Comparison of ENCODE assay signal across 20 cellular contexts in the genomic region with DNA sequence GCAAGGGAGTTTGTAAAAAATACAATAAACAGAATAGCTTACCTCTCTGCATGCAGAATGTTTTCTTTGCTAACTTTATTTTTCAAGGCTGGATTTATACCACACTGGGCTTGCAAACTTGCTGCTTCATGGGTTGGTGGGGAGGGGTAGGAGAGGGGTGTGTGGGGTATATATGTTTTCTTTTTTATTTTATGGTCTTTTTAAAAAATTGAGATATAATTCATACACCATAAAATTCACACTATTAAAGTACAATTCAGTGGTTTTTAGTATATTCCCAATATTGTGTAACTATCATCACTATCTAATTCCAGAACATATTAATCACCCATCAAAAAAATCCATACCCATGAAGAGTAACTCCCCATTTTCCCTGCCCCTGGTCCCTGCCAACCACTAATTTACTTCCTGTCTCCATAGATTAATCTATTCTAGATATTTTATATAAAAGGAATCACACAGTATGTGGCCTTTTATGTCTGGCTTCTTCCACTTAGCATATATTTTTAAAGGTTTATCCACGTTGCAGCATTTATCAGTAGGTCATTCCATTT. TPM values are rescaled to one million over a fixed set of nuclear protein-coding genes. Genes with fewer than 3 reads are reported as not detected.
DNase-seq lines count a peak whose midpoint lies in the region; ATAC-seq, FAIRE-seq and TF ChIP-seq lines count a peak whose summit lies in the region.
"Had no signal": no experiment of that assay in that cellular context is flagged by ENCODE, and none has a peak within 500 bp of the region (broad histone marks: within the 10 kb centered on the region; RNA-seq: fewer than 3 reads in every experiment).

No MANE protein-coding gene starts in this region.

- no TSS peak for BruUV-seq in HepG2 (replicated peaks; lab: Mats Ljungman, UMichigan)

- POLR2A ChIA-PET in HepG2 (lab: Yijun Ruan, JAX) (no interaction called here), RWPE1 (lab: Yijun Ruan, JAX; ENCODE audit: low non-redundant PET) (no interaction called here)

- H3K36me3 ChIP-seq in HepG2 (replicated peaks in 1 of 2; ENCODE audit: control insufficient read depth in 1 of 2, insufficient read depth in 2 of 2, low read length in 2 of 2), result no peaks in the 10 kb centered on the region
- H3K36me3 ChIP-seq in right lobe of liver, result peaks cover 0 to 5% (median 2%) of the 10 kb centered on the region in 4 donors
- H3K36me3 ChIP-seq: HAP-1 had no signal

- no peaks in the 10 kb centered on the region for H4K20me1 ChIP-seq in HepG2 (ENCODE audit: insufficient read depth, low read length)
- H4K20me1 ChIP-seq: BLaER1 treated with 17β-estradiol and CSF1 and Interleukin-3, amounts not matched to agents 10 nM and 100 nM had no signal

- TF ChIP-seq EP300 in HepG2 (IDR thresholded peaks at IDR 0.05; ENCODE audit: low read depth in 2 of 2, low read length in 2 of 2), result no peak
- no peak for TF ChIP-seq EP300 in HepG2 (CRISPR knock-in tag; IDR thresholded peaks at IDR 0.05; ENCODE audit: borderline replicate concordance)

- TF ChIP-seq CTCF in HepG2 (CRISPR knock-in tag; IDR thresholded peaks at IDR 0.05) (no peak), right lobe of liver (IDR thresholded peaks at IDR 0.05) (no peak), RWPE1 (conservative IDR thresholded peaks at IDR 0.05; ENCODE audit: low read depth) (no peak), epithelial cell of esophagus (IDR thresholded peaks at IDR 0.05; ENCODE audit: insufficient read depth, low read depth, low read length, missing control alignments) (no peak)

- in situ Hi-C loops in HepG2 (cut with HindIII; ENCODE audit: extremely low pct_ligation_motif_present, low pct_unique_long_range_greater_than_20kb), result no loop called here

- 63% methylated on average over 1 of the region's 1 CpG for WGBS in HepG2 (ENCODE audit: low lambda C conversion rate)
- 86% methylated on average over 1 of the region's 1 CpG for WGBS in right lobe of liver (ENCODE audit: insufficient coverage, low coverage, low lambda C conversion rate, missing lambda C conversion rate)

- H3K79me2 ChIP-seq in HepG2 (ENCODE audit: insufficient read depth, low read length), result no peaks in the 10 kb centered on the region

- H3K4me1 ChIP-seq in HepG2 (ENCODE audit: insufficient read depth, low read length) (no peaks in the 10 kb centered on the region), right lobe of liver (no peaks in the 10 kb centered on the region)

- no peaks in the 10 kb centered on the region for H3K9me3 ChIP-seq in HepG2 (ENCODE audit: low read length)
- no peaks in the 10 kb centered on the region for H3K9me3 ChIP-seq in right lobe of liver
- H3K9me3 ChIP-seq: A549; BLaER1 treated with 17β-estradiol and CSF1 and Interleukin-3, amounts not matched to agents 10 nM and 100 nM; HAP-1 had no signal

- DNase-seq in HepG2 (ENCODE audit: low spot score), result no peak
- no peak for DNase-seq in right lobe of liver
- peak; percentile 28 for DNase-seq in RWPE1 (ENCODE audit: low spot score)
- DNase-seq in epithelial cell of esophagus (ENCODE audit: low read depth), result peak; percentile 9
- DNase-seq in Ammon's horn (ENCODE audit: low spot score), result no peak
- DNase-seq in NCI-H446 (lab: John Stamatoyannopoulos, UW), result no peak
- DNase-seq: Calu3; CD8-positive, alpha-beta T cell; DMS79; IMR-90; Karpas-422; KBM-7 had no signal

- CTCF ChIA-PET in HepG2 (lab: Yijun Ruan, JAX; ENCODE audit: low intra/inter-chr PET ratio, low total read pairs) (no interaction called here), RWPE1 (lab: Yijun Ruan, JAX) (interaction anchor here (2.3 kb wide), 1 partner anchor 11 kb away, joined by 15 read pairs; no protein-coding TSS in a partner anchor)

- no peaks in the 10 kb centered on the region for H3K27me3 ChIP-seq in HepG2 (ENCODE audit: control insufficient read depth in 1 of 2, insufficient read depth in 2 of 2, low read length in 2 of 2)
- H3K27me3 ChIP-seq in right lobe of liver, result no peaks in the 10 kb centered on the region
- H3K27me3 ChIP-seq: BLaER1 treated with 17β-estradiol and CSF1 and Interleukin-3, amounts not matched to agents 10 nM and 100 nM had no signal

- H3K4me2 ChIP-seq in HepG2 (ENCODE audit: low read depth, low read length), result no peak overlapping the region
- H3K4me2 ChIP-seq: A549; BLaER1 treated with 17β-estradiol and CSF1 and Interleukin-3, amounts not matched to agents 10 nM and 100 nM had no signal

- no peak overlapping the region for H3K27ac ChIP-seq in HepG2 (ENCODE audit: extremely low read length, insufficient read depth, low read length)
- no peak overlapping the region for H3K27ac ChIP-seq in right lobe of liver
- H3K27ac ChIP-seq in RWPE1, result no peak overlapping the region
- H3K27ac ChIP-seq: 22Rv1; A549; BLaER1 treated with 17β-estradiol and CSF1 and Interleukin-3, amounts not matched to agents 10 nM and 100 nM; HL-60 had no signal

- H3K4me3 ChIP-seq in HepG2 (replicated peaks in 1 of 3; ENCODE audit: insufficient read depth in 1 of 3, low read depth in 2 of 3, low read length in 3 of 3), result no peak overlapping the region
- no peak overlapping the region for H3K4me3 ChIP-seq in right lobe of liver
- H3K4me3 ChIP-seq in epithelial cell of esophagus (ENCODE audit: low read length), result no peak overlapping the region
- H3K4me3 ChIP-seq: A549; BLaER1 treated with 17β-estradiol and CSF1 and Interleukin-3, amounts not matched to agents 10 nM and 100 nM; GM12878; HAP-1 had no signal

- no peak for TF ChIP-seq POLR2A in HepG2 (IDR thresholded peaks at IDR 0.05; ENCODE audit: insufficient read depth in 1 of 2, low read depth in 2 of 2, low read length in 2 of 2)
- no peak for TF ChIP-seq POLR2A in right lobe of liver (IDR thresholded peaks at IDR 0.05)

- TF ChIP-seq RAD21 in HepG2 (CRISPR knock-in tag; IDR thresholded peaks at IDR 0.05), result no peak

- intact Hi-C loops in HepG2 (cut with micrococcal nuclease; ENCODE audit: unreplicated experiment) (no loop called here), right lobe of liver (cut with DNase I) (no loop called here)

- ATAC-seq in HepG2 (no peak), right lobe of liver (no peak), GM18498 (IDR thresholded peaks at IDR 0.05; ENCODE audit: unreplicated experiment) (no peak)
- ATAC-seq: A549; CD8-positive, alpha-beta T cell; GM12878 had no signal

- H2AFZ ChIP-seq in HepG2 (ENCODE audit: low read length), result no peak overlapping the region

- no peak overlapping the region for H3K9ac ChIP-seq in HepG2 (ENCODE audit: insufficient read depth, low read depth, low read length)
- H3K9ac ChIP-seq: BLaER1 treated with 17β-estradiol and CSF1 and Interleukin-3, amounts not matched to agents 10 nM and 100 nM had no signal

- FAIRE-seq in HepG2 (lab: Jason Lieb, UNC), result no peak
- FAIRE-seq: A549, GM12878, GM19239 had no signal

TF ChIP-seq in HepG2, 621 proteins besides CTCF, POLR2A, EP300 and RAD21 (continues in another document):
- TF ChIP-seq ZNF570 (CRISPR knock-in tag; IDR thresholded peaks at IDR 0.05; ENCODE audit: borderline replicate concordance), result no peak

RNA-seq across cellular contexts. Expression of a gene that starts 14.3 kb away (rescaled TPM):
- total RNA-seq in HepG2 (2016; rRNA removed; fragmentation: Illumina TruSeq; extraction: Trizol) (136 and 161 TPM in 2 replicates), right lobe of liver (10 to 100 TPM; 27.6 to 39.3 (median 34.6) TPM)
- 14.0 and 17.1 TPM in 2 replicates for total RNA-seq in HepG2 (2016; cell fraction: cytosol; rRNA removed; fragmentation: Illumina TruSeq; extraction: Trizol; ENCODE audit: low read depth)
- 135 and 149 TPM in 2 replicates for total RNA-seq in HepG2 (2016; cell fraction: insoluble cytoplasmic fraction; rRNA removed; fragmentation: Illumina TruSeq; extraction: Trizol)
- total RNA-seq in HepG2 (2016; cell fraction: membrane; rRNA removed; fragmentation: Illumina TruSeq; extraction: Trizol), result 40.4 and 43.8 TPM in 2 replicates
- 93.4 and 104 TPM in 2 replicates for total RNA-seq in HepG2 (2016; cell fraction: nucleus; rRNA removed; fragmentation: Illumina TruSeq; extraction: Trizol)
- polyA plus RNA-seq in HepG2 (2011; rRNA removed), result 137 and 161 TPM in 2 replicates
- polyA plus RNA-seq in HepG2 (2011; cell fraction: cytosol; rRNA removed), result 124 and 126 TPM in 2 replicates
- polyA plus RNA-seq in HepG2 (2011; cell fraction: nucleus; rRNA removed), result 271 and 292 TPM in 2 replicates
- polyA plus RNA-seq in HepG2 (2012), result 99.8 and 102 TPM in 2 replicates
- 9.6 and 11.2 TPM in 2 replicates for polyA plus RNA-seq in HepG2 (2016; cell fraction: cytosol; fragmentation: Illumina TruSeq; extraction: Trizol; ENCODE audit: low read depth)
- 107 and 117 TPM in 2 replicates for polyA plus RNA-seq in HepG2 (2016; cell fraction: insoluble cytoplasmic fraction; fragmentation: Illumina TruSeq; extraction: Trizol; ENCODE audit: low read depth)
- polyA plus RNA-seq in HepG2 (2016; cell fraction: membrane; fragmentation: Illumina TruSeq; extraction: Trizol; ENCODE audit: low read depth), result 20.1 and 21.8 TPM in 2 replicates
- 123 and 137 TPM in 2 replicates for polyA plus RNA-seq in HepG2 (2016; cell fraction: nucleus; fragmentation: Illumina TruSeq; extraction: Trizol; ENCODE audit: insufficient read depth, low read depth)
- polyA minus RNA-seq in HepG2 (2011; rRNA and poly(A)+ RNA removed; ENCODE audit: low replicate concordance), result 113 and 272 TPM in 2 replicates
- 117 and 119 TPM in 2 replicates for polyA minus RNA-seq in HepG2 (2011; cell fraction: cytosol; rRNA and poly(A)+ RNA removed)
- 108 and 134 TPM in 2 replicates for polyA minus RNA-seq in HepG2 (2011; cell fraction: nucleus; rRNA and poly(A)+ RNA removed)

RNA-seq across cellular contexts. Expression of a gene that starts 40.2 kb away (rescaled TPM):
- 26.1 and 46.9 TPM in 2 replicates for total RNA-seq in HepG2 (2016; rRNA removed; fragmentation: Illumina TruSeq; extraction: Trizol)
- 13.9 and 15.6 TPM in 2 replicates for total RNA-seq in HepG2 (2016; cell fraction: cytosol; rRNA removed; fragmentation: Illumina TruSeq; extraction: Trizol; ENCODE audit: low read depth)
- total RNA-seq in HepG2 (2016; cell fraction: insoluble cytoplasmic fraction; rRNA removed; fragmentation: Illumina TruSeq; extraction: Trizol), result 25.6 and 48.5 TPM in 2 replicates
- 27.6 and 30.5 TPM in 2 replicates for total RNA-seq in HepG2 (2016; cell fraction: membrane; rRNA removed; fragmentation: Illumina TruSeq; extraction: Trizol)
- 36.5 and 40.3 TPM in 2 replicates for total RNA-seq in HepG2 (2016; cell fraction: nucleus; rRNA removed; fragmentation: Illumina TruSeq; extraction: Trizol)
- polyA plus RNA-seq in HepG2 (2011; rRNA removed), result 33.1 and 35.6 TPM in 2 replicates
- polyA plus RNA-seq in HepG2 (2011; cell fraction: cytosol; rRNA removed), result 29.4 and 30.1 TPM in 2 replicates
- 20.5 and 25.0 TPM in 2 replicates for polyA plus RNA-seq in HepG2 (2011; cell fraction: nucleus; rRNA removed)
- polyA plus RNA-seq in HepG2 (2012), result 28.5 and 32.2 TPM in 2 replicates
- polyA plus RNA-seq in HepG2 (2016; cell fraction: cytosol; fragmentation: Illumina TruSeq; extraction: Trizol; ENCODE audit: low read depth), result 14.6 and 16.0 TPM in 2 replicates
- polyA plus RNA-seq in HepG2 (2016; cell fraction: insoluble cytoplasmic fraction; fragmentation: Illumina TruSeq; extraction: Trizol; ENCODE audit: low read depth), result 23.9 and 24.8 TPM in 2 replicates
- 21.0 and 21.5 TPM in 2 replicates for polyA plus RNA-seq in HepG2 (2016; cell fraction: membrane; fragmentation: Illumina TruSeq; extraction: Trizol; ENCODE audit: low read depth)
- polyA plus RNA-seq in HepG2 (2016; cell fraction: nucleus; fragmentation: Illumina TruSeq; extraction: Trizol; ENCODE audit: insufficient read depth, low read depth), result 57.4 and 60.1 TPM in 2 replicates
- 13.5 and 24.8 TPM in 2 replicates for polyA minus RNA-seq in HepG2 (2011; rRNA and poly(A)+ RNA removed; ENCODE audit: low replicate concordance)
- 10.6 and 16.1 TPM in 2 replicates for polyA minus RNA-seq in HepG2 (2011; cell fraction: cytosol; rRNA and poly(A)+ RNA removed)
- 5.9 and 9.2 TPM in 2 replicates for polyA minus RNA-seq in HepG2 (2011; cell fraction: nucleus; rRNA and poly(A)+ RNA removed)
- 10 to 100 TPM; 20.1 to 28.0 (median 23.9) TPM for total RNA-seq in right lobe of liver

Comparison
In these comparisons a context has a peak if more than half of its experiments do, and no peak if none do; other contexts are left out.
1. DNase-seq: peak in RWPE1 (single experiment) and epithelial cell of esophagus (single experiment); none in HepG2 (single experiment), right lobe of liver (0 of 3), Ammon's horn (single experiment) and NCI-H446 (0 of 2).